1 cellular context compared by ENCODE assay signal in the genomic region with DNA sequence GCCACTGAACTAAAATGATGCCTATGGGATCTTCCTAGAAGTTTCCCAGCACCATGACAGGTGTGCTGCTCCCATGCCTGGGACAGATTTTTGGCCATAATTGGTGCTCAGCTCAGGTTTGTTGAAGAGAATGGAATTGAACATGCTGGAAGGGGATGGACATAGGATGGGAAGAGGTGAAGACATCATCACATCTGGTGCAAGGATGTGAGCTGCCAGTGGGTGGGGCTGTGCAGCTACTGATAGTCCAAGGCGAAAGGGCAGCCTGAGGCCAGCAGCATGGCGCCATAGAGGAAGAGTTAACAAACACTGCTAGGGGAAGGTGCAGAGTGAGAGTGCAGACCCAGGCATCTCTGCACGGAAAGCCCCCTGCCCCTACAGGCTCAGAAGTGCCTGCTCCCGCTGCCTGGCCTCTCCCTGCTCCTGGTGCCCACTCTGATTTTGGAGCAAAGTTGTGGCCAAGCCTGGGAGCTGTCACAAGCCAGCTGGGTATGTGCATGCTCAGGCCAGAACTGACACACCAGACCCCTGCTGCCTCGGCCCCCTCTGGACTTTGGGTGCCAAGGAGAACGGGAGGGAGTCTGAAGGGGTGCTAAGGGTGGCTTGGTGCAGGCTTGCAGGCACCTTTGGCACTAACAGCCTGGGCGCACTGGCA.
TF ChIP-seq lines count a peak whose summit lies in the region.

No MANE protein-coding gene starts in this region.

TF ChIP-seq in Ishikawa, 13 proteins besides CTCF, POLR2A, EP300 and RAD21 (continued from another document):
- TF ChIP-seq, protein P1, sequence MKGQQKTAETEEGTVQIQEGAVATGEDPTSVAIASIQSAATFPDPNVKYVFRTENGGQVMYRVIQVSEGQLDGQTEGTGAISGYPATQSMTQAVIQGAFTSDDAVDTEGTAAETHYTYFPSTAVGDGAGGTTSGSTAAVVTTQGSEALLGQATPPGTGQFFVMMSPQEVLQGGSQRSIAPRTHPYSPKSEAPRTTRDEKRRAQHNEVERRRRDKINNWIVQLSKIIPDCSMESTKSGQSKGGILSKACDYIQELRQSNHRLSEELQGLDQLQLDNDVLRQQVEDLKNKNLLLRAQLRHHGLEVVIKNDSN (IDR thresholded peaks at IDR 0.05) = no peak
